In the genomic region with DNA sequence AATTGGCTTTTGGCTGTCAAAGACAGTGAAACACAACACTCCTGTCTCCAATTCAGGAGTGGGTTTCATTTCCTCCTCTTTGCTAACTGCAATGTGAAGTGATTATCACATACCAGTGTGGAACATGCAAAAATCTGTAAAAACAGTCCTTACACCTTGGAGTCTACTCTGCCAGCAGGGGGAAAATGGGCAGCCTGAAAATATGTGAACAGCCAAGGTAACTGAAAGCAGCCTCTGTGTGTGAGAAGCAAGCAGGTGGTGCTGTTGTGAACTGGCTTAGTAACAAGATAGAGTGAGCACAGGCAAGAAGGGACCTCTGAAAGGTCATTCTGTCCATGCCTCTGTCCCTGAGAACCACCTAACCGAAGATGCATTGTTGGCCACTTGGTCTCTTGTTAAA, we compare ENCODE assay signal across 1 cellular context.
TF ChIP-seq lines count a peak whose summit lies in the region.

No MANE protein-coding gene starts in this region.

TF ChIP-seq in H1, 55 proteins besides CTCF, POLR2A, EP300 and RAD21 (continued from another document):
- TF ChIP-seq, protein P1, sequence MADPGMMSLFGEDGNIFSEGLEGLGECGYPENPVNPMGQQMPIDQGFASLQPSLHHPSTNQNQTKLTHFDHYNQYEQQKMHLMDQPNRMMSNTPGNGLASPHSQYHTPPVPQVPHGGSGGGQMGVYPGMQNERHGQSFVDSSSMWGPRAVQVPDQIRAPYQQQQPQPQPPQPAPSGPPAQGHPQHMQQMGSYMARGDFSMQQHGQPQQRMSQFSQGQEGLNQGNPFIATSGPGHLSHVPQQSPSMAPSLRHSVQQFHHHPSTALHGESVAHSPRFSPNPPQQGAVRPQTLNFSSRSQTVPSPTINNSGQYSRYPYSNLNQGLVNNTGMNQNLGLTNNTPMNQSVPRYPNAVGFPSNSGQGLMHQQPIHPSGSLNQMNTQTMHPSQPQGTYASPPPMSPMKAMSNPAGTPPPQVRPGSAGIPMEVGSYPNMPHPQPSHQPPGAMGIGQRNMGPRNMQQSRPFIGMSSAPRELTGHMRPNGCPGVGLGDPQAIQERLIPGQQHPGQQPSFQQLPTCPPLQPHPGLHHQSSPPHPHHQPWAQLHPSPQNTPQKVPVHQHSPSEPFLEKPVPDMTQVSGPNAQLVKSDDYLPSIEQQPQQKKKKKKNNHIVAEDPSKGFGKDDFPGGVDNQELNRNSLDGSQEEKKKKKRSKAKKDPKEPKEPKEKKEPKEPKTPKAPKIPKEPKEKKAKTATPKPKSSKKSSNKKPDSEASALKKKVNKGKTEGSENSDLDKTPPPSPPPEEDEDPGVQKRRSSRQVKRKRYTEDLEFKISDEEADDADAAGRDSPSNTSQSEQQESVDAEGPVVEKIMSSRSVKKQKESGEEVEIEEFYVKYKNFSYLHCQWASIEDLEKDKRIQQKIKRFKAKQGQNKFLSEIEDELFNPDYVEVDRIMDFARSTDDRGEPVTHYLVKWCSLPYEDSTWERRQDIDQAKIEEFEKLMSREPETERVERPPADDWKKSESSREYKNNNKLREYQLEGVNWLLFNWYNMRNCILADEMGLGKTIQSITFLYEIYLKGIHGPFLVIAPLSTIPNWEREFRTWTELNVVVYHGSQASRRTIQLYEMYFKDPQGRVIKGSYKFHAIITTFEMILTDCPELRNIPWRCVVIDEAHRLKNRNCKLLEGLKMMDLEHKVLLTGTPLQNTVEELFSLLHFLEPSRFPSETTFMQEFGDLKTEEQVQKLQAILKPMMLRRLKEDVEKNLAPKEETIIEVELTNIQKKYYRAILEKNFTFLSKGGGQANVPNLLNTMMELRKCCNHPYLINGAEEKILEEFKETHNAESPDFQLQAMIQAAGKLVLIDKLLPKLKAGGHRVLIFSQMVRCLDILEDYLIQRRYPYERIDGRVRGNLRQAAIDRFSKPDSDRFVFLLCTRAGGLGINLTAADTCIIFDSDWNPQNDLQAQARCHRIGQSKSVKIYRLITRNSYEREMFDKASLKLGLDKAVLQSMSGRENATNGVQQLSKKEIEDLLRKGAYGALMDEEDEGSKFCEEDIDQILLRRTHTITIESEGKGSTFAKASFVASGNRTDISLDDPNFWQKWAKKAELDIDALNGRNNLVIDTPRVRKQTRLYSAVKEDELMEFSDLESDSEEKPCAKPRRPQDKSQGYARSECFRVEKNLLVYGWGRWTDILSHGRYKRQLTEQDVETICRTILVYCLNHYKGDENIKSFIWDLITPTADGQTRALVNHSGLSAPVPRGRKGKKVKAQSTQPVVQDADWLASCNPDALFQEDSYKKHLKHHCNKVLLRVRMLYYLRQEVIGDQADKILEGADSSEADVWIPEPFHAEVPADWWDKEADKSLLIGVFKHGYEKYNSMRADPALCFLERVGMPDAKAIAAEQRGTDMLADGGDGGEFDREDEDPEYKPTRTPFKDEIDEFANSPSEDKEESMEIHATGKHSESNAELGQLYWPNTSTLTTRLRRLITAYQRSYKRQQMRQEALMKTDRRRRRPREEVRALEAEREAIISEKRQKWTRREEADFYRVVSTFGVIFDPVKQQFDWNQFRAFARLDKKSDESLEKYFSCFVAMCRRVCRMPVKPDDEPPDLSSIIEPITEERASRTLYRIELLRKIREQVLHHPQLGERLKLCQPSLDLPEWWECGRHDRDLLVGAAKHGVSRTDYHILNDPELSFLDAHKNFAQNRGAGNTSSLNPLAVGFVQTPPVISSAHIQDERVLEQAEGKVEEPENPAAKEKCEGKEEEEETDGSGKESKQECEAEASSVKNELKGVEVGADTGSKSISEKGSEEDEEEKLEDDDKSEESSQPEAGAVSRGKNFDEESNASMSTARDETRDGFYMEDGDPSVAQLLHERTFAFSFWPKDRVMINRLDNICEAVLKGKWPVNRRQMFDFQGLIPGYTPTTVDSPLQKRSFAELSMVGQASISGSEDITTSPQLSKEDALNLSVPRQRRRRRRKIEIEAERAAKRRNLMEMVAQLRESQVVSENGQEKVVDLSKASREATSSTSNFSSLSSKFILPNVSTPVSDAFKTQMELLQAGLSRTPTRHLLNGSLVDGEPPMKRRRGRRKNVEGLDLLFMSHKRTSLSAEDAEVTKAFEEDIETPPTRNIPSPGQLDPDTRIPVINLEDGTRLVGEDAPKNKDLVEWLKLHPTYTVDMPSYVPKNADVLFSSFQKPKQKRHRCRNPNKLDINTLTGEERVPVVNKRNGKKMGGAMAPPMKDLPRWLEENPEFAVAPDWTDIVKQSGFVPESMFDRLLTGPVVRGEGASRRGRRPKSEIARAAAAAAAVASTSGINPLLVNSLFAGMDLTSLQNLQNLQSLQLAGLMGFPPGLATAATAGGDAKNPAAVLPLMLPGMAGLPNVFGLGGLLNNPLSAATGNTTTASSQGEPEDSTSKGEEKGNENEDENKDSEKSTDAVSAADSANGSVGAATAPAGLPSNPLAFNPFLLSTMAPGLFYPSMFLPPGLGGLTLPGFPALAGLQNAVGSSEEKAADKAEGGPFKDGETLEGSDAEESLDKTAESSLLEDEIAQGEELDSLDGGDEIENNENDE (IDR thresholded peaks at IDR 0.05; ENCODE audit: insufficient replicate concordance, low read length) = no peak
- no peak for TF ChIP-seq KDM4A (IDR thresholded peaks at IDR 0.05; ENCODE audit: low read depth, low read length, severe bottlenecking)
